ENCODE assay signal across 1 cellular context in the genomic region with DNA sequence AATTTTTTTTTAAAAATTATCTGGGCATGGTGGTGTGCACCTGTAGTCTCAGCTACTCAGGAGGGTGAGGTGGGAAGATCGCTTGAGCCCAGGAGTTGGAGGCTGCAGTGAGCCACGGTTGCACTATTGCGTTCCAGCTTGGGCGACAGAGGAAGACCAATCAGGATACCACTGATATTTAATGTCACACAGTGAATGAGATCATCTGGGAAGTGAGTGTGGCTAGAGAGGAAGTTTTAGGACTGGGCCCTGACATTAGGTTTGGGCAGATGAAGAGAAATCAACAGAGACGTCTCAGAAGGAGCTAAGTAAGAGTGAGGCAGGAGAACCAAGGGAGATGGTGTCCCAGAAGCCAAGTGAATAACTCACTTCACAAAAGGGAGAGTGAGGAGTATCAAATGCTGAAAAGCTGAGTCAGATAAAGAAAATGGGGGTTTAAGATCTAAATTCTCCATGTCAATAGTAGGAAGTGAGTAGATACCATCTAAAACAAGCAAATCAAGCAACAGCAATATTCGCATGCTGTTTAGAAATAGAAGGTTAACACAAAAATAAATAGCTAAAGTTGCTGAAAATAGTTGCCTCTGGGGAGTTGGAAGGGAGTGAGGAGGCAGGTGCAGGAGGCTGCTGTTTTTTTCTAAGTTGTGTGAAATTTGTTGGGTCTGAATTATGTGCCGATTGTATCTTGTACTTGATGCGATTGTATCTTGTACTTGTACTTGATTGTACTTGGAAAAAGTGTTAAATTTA.
TF ChIP-seq lines count a peak whose summit lies in the region.

No MANE protein-coding gene starts in this region.

TF ChIP-seq in GM12878, 131 proteins besides CTCF, POLR2A, EP300 and RAD21:
- no peak for TF ChIP-seq NRF1 (conservative IDR thresholded peaks at IDR 0.05; ENCODE audit: low read depth, low read length)
- TF ChIP-seq RFX5 (IDR thresholded peaks at IDR 0.05; ENCODE audit: low read depth, low read length) = no peak
- TF ChIP-seq NR2F1 (conservative IDR thresholded peaks at IDR 0.05) = no peak
- TF ChIP-seq BMI1 (IDR thresholded peaks at IDR 0.05; ENCODE audit: borderline replicate concordance) = no peak
- no peak for TF ChIP-seq ZNF384 (IDR thresholded peaks at IDR 0.05; ENCODE audit: borderline replicate concordance, low read depth, low read length)
- no peak for TF ChIP-seq MTA3 (IDR thresholded peaks at IDR 0.05; ENCODE audit: borderline replicate concordance, low read length)
- TF ChIP-seq KAT2A (conservative IDR thresholded peaks at IDR 0.05; ENCODE audit: control insufficient read depth, low read depth, low read length) = no peak
- no peak for TF ChIP-seq MYC (IDR thresholded peaks at IDR 0.05; ENCODE audit: insufficient read depth, insufficient read length, insufficient replicate concordance, low read length, severe bottlenecking)
- no peak for TF ChIP-seq BRCA1 (IDR thresholded peaks at IDR 0.05; ENCODE audit: low read depth, low read length)
- TF ChIP-seq ETV6 (conservative IDR thresholded peaks at IDR 0.05 in 1 of 2, IDR thresholded peaks at IDR 0.05 in 1 of 2; ENCODE audit: borderline replicate concordance in 1 of 2, low read depth in 1 of 2) = no peak
- TF ChIP-seq, protein P1, sequence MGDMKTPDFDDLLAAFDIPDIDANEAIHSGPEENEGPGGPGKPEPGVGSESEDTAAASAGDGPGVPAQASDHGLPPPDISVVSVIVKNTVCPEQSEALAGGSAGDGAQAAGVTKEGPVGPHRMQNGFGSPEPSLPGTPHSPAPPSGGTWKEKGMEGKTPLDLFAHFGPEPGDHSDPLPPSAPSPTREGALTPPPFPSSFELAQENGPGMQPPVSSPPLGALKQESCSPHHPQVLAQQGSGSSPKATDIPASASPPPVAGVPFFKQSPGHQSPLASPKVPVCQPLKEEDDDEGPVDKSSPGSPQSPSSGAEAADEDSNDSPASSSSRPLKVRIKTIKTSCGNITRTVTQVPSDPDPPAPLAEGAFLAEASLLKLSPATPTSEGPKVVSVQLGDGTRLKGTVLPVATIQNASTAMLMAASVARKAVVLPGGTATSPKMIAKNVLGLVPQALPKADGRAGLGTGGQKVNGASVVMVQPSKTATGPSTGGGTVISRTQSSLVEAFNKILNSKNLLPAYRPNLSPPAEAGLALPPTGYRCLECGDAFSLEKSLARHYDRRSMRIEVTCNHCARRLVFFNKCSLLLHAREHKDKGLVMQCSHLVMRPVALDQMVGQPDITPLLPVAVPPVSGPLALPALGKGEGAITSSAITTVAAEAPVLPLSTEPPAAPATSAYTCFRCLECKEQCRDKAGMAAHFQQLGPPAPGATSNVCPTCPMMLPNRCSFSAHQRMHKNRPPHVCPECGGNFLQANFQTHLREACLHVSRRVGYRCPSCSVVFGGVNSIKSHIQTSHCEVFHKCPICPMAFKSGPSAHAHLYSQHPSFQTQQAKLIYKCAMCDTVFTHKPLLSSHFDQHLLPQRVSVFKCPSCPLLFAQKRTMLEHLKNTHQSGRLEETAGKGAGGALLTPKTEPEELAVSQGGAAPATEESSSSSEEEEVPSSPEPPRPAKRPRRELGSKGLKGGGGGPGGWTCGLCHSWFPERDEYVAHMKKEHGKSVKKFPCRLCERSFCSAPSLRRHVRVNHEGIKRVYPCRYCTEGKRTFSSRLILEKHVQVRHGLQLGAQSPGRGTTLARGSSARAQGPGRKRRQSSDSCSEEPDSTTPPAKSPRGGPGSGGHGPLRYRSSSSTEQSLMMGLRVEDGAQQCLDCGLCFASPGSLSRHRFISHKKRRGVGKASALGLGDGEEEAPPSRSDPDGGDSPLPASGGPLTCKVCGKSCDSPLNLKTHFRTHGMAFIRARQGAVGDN (IDR thresholded peaks at IDR 0.05) = no peak
- TF ChIP-seq ZZZ3 (IDR thresholded peaks at IDR 0.05; ENCODE audit: control insufficient read depth, insufficient read length, low read depth) = no peak
- TF ChIP-seq, protein P2, sequence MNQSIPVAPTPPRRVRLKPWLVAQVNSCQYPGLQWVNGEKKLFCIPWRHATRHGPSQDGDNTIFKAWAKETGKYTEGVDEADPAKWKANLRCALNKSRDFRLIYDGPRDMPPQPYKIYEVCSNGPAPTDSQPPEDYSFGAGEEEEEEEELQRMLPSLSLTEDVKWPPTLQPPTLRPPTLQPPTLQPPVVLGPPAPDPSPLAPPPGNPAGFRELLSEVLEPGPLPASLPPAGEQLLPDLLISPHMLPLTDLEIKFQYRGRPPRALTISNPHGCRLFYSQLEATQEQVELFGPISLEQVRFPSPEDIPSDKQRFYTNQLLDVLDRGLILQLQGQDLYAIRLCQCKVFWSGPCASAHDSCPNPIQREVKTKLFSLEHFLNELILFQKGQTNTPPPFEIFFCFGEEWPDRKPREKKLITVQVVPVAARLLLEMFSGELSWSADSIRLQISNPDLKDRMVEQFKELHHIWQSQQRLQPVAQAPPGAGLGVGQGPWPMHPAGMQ (IDR thresholded peaks at IDR 0.05; ENCODE audit: borderline replicate concordance) = no peak
- peak; percentile 35; the same call in 1 of the 2 replicates for TF ChIP-seq EED (IDR thresholded peaks at IDR 0.05; ENCODE audit: low read depth)
- no peak for TF ChIP-seq HDAC2 (IDR thresholded peaks at IDR 0.05)
- no peak for TF ChIP-seq TAF1 (IDR thresholded peaks at IDR 0.05; ENCODE audit: borderline replicate concordance, low read depth, low read length)
- TF ChIP-seq, protein P3, sequence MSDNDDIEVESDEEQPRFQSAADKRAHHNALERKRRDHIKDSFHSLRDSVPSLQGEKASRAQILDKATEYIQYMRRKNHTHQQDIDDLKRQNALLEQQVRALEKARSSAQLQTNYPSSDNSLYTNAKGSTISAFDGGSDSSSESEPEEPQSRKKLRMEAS (IDR thresholded peaks at IDR 0.05; ENCODE audit: low read depth, low read length) = no peak
- no peak for TF ChIP-seq CBFB (IDR thresholded peaks at IDR 0.05; ENCODE audit: low read depth)
- TF ChIP-seq STAT3 (IDR thresholded peaks at IDR 0.05; ENCODE audit: low read depth, low read length) = no peak
- no peak for TF ChIP-seq YY1 (IDR thresholded peaks at IDR 0.05; ENCODE audit: low read depth, low read length)
- no peak for TF ChIP-seq SIX5 (IDR thresholded peaks at IDR 0.05; ENCODE audit: low read depth, low read length, severe bottlenecking)
- TF ChIP-seq NFXL1 (IDR thresholded peaks at IDR 0.05; ENCODE audit: borderline replicate concordance) = no peak
- no peak for TF ChIP-seq KDM1A (IDR thresholded peaks at IDR 0.05; ENCODE audit: borderline replicate concordance)
- TF ChIP-seq TCF7 (IDR thresholded peaks at IDR 0.05; ENCODE audit: borderline replicate concordance) = no peak
- no peak for TF ChIP-seq CHD1 (IDR thresholded peaks at IDR 0.05; ENCODE audit: low read depth, low read length)
- 0 out of 2 replicates have a peak, but pooled peaks have one; percentile 27 for TF ChIP-seq IRF4 (IDR thresholded peaks at IDR 0.05; ENCODE audit: low read depth, low read length)
- no peak for TF ChIP-seq HDAC6 (IDR thresholded peaks at IDR 0.05; ENCODE audit: unreplicated experiment)
- TF ChIP-seq HCFC1 (IDR thresholded peaks at IDR 0.05; ENCODE audit: low read length) = no peak
- TF ChIP-seq RB1 (IDR thresholded peaks at IDR 0.05; ENCODE audit: borderline replicate concordance) = no peak
- TF ChIP-seq, protein P4, sequence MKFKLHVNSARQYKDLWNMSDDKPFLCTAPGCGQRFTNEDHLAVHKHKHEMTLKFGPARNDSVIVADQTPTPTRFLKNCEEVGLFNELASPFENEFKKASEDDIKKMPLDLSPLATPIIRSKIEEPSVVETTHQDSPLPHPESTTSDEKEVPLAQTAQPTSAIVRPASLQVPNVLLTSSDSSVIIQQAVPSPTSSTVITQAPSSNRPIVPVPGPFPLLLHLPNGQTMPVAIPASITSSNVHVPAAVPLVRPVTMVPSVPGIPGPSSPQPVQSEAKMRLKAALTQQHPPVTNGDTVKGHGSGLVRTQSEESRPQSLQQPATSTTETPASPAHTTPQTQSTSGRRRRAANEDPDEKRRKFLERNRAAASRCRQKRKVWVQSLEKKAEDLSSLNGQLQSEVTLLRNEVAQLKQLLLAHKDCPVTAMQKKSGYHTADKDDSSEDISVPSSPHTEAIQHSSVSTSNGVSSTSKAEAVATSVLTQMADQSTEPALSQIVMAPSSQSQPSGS (IDR thresholded peaks at IDR 0.05; ENCODE audit: low read length) = no peak
- no peak for TF ChIP-seq SMAD5 (IDR thresholded peaks at IDR 0.05; ENCODE audit: low read depth)
- no peak for TF ChIP-seq SPI1 (IDR thresholded peaks at IDR 0.05; ENCODE audit: borderline replicate concordance, insufficient read depth, low read depth, low read length)
- TF ChIP-seq IKZF1 (conservative IDR thresholded peaks at IDR 0.05) = peak; percentile 41; the same call in 1 of the 2 replicates
- no peak for TF ChIP-seq MEF2A (IDR thresholded peaks at IDR 0.05; ENCODE audit: insufficient read depth, low read depth, low read length)
- TF ChIP-seq ZNF217 (IDR thresholded peaks at IDR 0.05) = no peak
- TF ChIP-seq GATAD2B (conservative IDR thresholded peaks at IDR 0.05; ENCODE audit: low read depth) = no peak
- TF ChIP-seq TBL1XR1 (IDR thresholded peaks at IDR 0.05; ENCODE audit: low read depth, low read length) = no peak
- no peak for TF ChIP-seq DPF2 (IDR thresholded peaks at IDR 0.05)
- TF ChIP-seq FOXK2 (IDR thresholded peaks at IDR 0.05) = no peak
- TF ChIP-seq, protein P5, sequence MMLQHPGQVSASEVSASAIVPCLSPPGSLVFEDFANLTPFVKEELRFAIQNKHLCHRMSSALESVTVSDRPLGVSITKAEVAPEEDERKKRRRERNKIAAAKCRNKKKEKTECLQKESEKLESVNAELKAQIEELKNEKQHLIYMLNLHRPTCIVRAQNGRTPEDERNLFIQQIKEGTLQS (IDR thresholded peaks at IDR 0.05; ENCODE audit: borderline replicate concordance, extremely low read depth, low read depth, low read length) = no peak
- TF ChIP-seq SUZ12 (IDR thresholded peaks at IDR 0.05; ENCODE audit: unreplicated experiment) = no peak
- TF ChIP-seq MYB (IDR thresholded peaks at IDR 0.05; ENCODE audit: borderline replicate concordance, low read depth, low read length) = no peak
- TF ChIP-seq, protein P6, sequence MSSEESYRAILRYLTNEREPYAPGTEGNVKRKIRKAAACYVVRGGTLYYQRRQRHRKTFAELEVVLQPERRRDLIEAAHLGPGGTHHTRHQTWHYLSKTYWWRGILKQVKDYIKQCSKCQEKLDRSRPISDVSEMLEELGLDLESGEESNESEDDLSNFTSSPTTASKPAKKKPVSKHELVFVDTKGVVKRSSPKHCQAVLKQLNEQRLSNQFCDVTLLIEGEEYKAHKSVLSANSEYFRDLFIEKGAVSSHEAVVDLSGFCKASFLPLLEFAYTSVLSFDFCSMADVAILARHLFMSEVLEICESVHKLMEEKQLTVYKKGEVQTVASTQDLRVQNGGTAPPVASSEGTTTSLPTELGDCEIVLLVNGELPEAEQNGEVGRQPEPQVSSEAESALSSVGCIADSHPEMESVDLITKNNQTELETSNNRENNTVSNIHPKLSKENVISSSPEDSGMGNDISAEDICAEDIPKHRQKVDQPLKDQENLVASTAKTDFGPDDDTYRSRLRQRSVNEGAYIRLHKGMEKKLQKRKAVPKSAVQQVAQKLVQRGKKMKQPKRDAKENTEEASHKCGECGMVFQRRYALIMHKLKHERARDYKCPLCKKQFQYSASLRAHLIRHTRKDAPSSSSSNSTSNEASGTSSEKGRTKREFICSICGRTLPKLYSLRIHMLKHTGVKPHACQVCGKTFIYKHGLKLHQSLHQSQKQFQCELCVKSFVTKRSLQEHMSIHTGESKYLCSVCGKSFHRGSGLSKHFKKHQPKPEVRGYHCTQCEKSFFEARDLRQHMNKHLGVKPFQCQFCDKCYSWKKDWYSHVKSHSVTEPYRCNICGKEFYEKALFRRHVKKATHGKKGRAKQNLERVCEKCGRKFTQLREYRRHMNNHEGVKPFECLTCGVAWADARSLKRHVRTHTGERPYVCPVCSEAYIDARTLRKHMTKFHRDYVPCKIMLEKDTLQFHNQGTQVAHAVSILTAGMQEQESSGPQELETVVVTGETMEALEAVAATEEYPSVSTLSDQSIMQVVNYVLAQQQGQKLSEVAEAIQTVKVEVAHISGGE (CRISPR knock-in tag; IDR thresholded peaks at IDR 0.05) = no peak
- TF ChIP-seq JUNB (IDR thresholded peaks at IDR 0.05) = peak; percentile 56
- TF ChIP-seq IKZF2 (IDR thresholded peaks at IDR 0.05) = peak in 1 of 2 experiments; percentile 13; a peak in 1 of 4 replicates
- peak; percentile 80 for TF ChIP-seq MEF2B (IDR thresholded peaks at IDR 0.05; ENCODE audit: partially characterized antibody, poor library complexity, severe bottlenecking)
- TF ChIP-seq, protein P7, sequence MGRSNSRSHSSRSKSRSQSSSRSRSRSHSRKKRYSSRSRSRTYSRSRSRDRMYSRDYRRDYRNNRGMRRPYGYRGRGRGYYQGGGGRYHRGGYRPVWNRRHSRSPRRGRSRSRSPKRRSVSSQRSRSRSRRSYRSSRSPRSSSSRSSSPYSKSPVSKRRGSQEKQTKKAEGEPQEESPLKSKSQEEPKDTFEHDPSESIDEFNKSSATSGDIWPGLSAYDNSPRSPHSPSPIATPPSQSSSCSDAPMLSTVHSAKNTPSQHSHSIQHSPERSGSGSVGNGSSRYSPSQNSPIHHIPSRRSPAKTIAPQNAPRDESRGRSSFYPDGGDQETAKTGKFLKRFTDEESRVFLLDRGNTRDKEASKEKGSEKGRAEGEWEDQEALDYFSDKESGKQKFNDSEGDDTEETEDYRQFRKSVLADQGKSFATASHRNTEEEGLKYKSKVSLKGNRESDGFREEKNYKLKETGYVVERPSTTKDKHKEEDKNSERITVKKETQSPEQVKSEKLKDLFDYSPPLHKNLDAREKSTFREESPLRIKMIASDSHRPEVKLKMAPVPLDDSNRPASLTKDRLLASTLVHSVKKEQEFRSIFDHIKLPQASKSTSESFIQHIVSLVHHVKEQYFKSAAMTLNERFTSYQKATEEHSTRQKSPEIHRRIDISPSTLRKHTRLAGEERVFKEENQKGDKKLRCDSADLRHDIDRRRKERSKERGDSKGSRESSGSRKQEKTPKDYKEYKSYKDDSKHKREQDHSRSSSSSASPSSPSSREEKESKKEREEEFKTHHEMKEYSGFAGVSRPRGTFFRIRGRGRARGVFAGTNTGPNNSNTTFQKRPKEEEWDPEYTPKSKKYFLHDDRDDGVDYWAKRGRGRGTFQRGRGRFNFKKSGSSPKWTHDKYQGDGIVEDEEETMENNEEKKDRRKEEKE (IDR thresholded peaks at IDR 0.05) = no peak
